ENCODE assay signal across 8 cellular contexts in the genomic region with DNA sequence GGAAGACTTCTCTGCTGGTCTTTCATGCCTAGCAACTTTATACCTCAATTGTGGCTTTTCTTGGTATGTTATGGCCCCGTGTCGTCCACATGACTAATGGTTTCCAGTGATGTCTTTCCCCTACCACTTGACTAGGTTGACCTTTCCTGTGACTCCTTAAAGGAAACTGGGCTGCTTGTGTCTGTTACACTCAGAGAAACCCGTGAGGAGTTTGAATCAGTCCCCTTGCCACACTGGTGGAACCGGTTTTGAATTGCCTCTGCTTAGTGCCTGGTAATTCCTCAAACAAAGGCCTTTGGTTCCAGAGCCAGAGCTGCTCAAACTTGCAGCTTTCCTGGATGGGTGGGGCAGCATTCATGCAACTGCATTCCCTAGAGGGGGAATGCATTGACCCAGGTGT. TPM values are rescaled to one million over a fixed set of nuclear protein-coding genes. Genes with fewer than 3 reads are reported as not detected.
A peak's percentile ranks its signal among the peaks of the same experiment; 100 is the strongest.
DNase-seq lines count a peak whose midpoint lies in the region; ATAC-seq and TF ChIP-seq lines count a peak whose summit lies in the region.

No MANE protein-coding gene starts in this region.

- H3K9me3 Mint-ChIP-seq in naive B cell = no peaks in the 10 kb centered on the region

- no peak for DNase-seq in activated CD4-positive, CD25-positive, alpha-beta regulatory T cell (lab: John Stamatoyannopoulos, UW)
- peak; percentile 68 for DNase-seq in NCI-H146 treated with DMSO at 0.1 percent for 48 hours (lab: John Stamatoyannopoulos, UW; ENCODE audit: unreplicated experiment)
- peak; percentile 72 to 84 for DNase-seq in cardiac fibroblast (ENCODE audit: low read depth in 2 of 2)
- no peak for DNase-seq in naive B cell
- DNase-seq in BE2C = no peak

- no peaks in the 10 kb centered on the region for H3K27me3 Mint-ChIP-seq in naive B cell

- peak overlapping the region in 1 of 8 donors; percentile 2 for H3K4me3 Mint-ChIP-seq in naive B cell

- H3K27me3 ChIP-seq in BE2C = no peaks in the 10 kb centered on the region

- H3K4me1 ChIP-seq in BE2C = no peaks in the 10 kb centered on the region

- no peaks in the 10 kb centered on the region for H3K36me3 Mint-ChIP-seq in naive B cell

- H3K4me3 ChIP-seq in cardiac fibroblast (replicated peaks in 1 of 2; ENCODE audit: low read depth in 2 of 2, low read length in 2 of 2) (no peak overlapping the region), BE2C (ENCODE audit: low read depth, low read length) (no peak overlapping the region)

- no peaks in the 10 kb centered on the region for H3K36me3 ChIP-seq in BE2C

- TF ChIP-seq CTCF in cardiac fibroblast (IDR thresholded peaks at IDR 0.05; ENCODE audit: low read depth, low read length) (no peak), BE2C (IDR thresholded peaks at IDR 0.05; ENCODE audit: low read depth, low read length) (no peak)

- ATAC-seq in activated CD4-positive, CD25-positive, alpha-beta regulatory T cell treated with anti-CD3 and anti-CD28 coated beads, Interleukin-2, amount 50 U/mL, for 24 hours = peak; percentile 38 to 60
- ATAC-seq in naive B cell (ENCODE audit: low read depth in 2 of 2) (no peak), GM21390 (IDR thresholded peaks at IDR 0.05; ENCODE audit: unreplicated experiment) (no peak), HG02840 (IDR thresholded peaks at IDR 0.05; ENCODE audit: low FRiP score, unreplicated experiment) (no peak)

- H3K27ac Mint-ChIP-seq in naive B cell = peak overlapping the region in 5 of 6 donors; percentile 28 to 84 (median 46)

- H3K4me1 Mint-ChIP-seq in naive B cell = peaks cover 17 to 31% (median 27%) of the 10 kb centered on the region in 3 donors

- no peaks in the 10 kb centered on the region for H3K9me3 ChIP-seq in BE2C

RNA-seq across cellular contexts. Expression of a gene that starts 21.9 kb away (rescaled TPM):
- under 1 TPM in 3 of 6 donors, not detected in 3; 0.08 to 0.11 (median 0.11) TPM for polyA plus RNA-seq in naive B cell (ENCODE audit: low read depth in 6 of 6)
- polyA plus RNA-seq in BE2C (2012; ENCODE audit: insufficient read depth, insufficient read length, low read depth) = not detected

RNA-seq across cellular contexts. Expression of a gene that starts 44.2 kb away (rescaled TPM):
- 10 to 100 TPM; 16.1 to 62.4 (median 42.2) TPM for polyA plus RNA-seq in naive B cell (ENCODE audit: low read depth in 6 of 6)
- 3.7 TPM for polyA plus RNA-seq in BE2C (2012; ENCODE audit: insufficient read depth, insufficient read length, low read depth)

Comparison
In these comparisons a context has a peak if more than half of its experiments do, and no peak if none do; other contexts are left out.
1. ATAC-seq: peak in activated CD4-positive, CD25-positive, alpha-beta regulatory T cell treated with anti-CD3 and anti-CD28 coated beads, Interleukin-2, amount 50 U/mL, for 24 hours (2 of 2); none in naive B cell (0 of 2), GM21390 (single experiment) and HG02840 (single experiment).
2. DNase-seq: peak in NCI-H146 treated with DMSO at 0.1 percent for 48 hours (single experiment) and cardiac fibroblast (2 of 2); none in activated CD4-positive, CD25-positive, alpha-beta regulatory T cell (0 of 4), naive B cell (single experiment) and BE2C (single experiment).